ENCODE assay signal across 8 cellular contexts in genomic region chr9:14692536-14692917, GRCh38. TPM values are rescaled to one million over a fixed set of nuclear protein-coding genes. Genes with fewer than 3 reads are reported as not detected.
DNase-seq lines count a peak whose midpoint lies in the region; ATAC-seq, FAIRE-seq and TF ChIP-seq lines count a peak whose summit lies in the region.

No MANE protein-coding gene starts in this region.

- H3K79me2 ChIP-seq in astrocyte (ENCODE audit: insufficient read depth, low read length) = peaks cover 17% of the 10 kb centered on the region

- no peaks in the 10 kb centered on the region for H3K9me3 ChIP-seq in CD8-positive, alpha-beta memory T cell (ENCODE audit: low read length)
- no peaks in the 10 kb centered on the region for H3K9me3 ChIP-seq in astrocyte (ENCODE audit: insufficient read depth, low read depth, low read length)
- no peaks in the 10 kb centered on the region for H3K9me3 ChIP-seq in stomach smooth muscle (ENCODE audit: control insufficient read depth in 2 of 2, low read length in 2 of 2)

- POLR2A ChIA-PET in CD8-positive, alpha-beta memory T cell (lab: Charles Lee) = no interaction called here

- peaks cover 39 to 48% (median 45%) of the 10 kb centered on the region in 3 donors for H3K4me1 Mint-ChIP-seq in CD8-positive, alpha-beta memory T cell
- peaks cover 4% of the 10 kb centered on the region for H3K4me1 Mint-ChIP-seq in astrocyte (ENCODE audit: low read depth, unreplicated experiment)

- TF ChIP-seq CTCF in astrocyte (IDR thresholded peaks at IDR 0.05; ENCODE audit: insufficient read depth, low read depth, low read length) = no peak

- peaks cover 4% of the 10 kb centered on the region for H4K20me1 ChIP-seq in astrocyte (ENCODE audit: insufficient read depth, low read length)

- in situ Hi-C loops in KBM-7 (cut with MboI; ENCODE audit: low pct_unique_long_range_greater_than_20kb, low sequenced_read_pairs) = no loop called here

- H3K4me3 Mint-ChIP-seq in CD8-positive, alpha-beta memory T cell = peak overlapping the region; percentile 83 to 96 (median 91)
- H3K4me3 Mint-ChIP-seq in astrocyte (ENCODE audit: unreplicated experiment) = peak overlapping the region; percentile 97

- peak overlapping the region; percentile 54 for H3K4me3 ChIP-seq in CD8-positive, alpha-beta memory T cell (ENCODE audit: low read length)
- peak overlapping the region; percentile 69 for H3K4me3 ChIP-seq in astrocyte (ENCODE audit: insufficient read depth, low read depth, low read length)
- peak overlapping the region; percentile 81 to 83 for H3K4me3 ChIP-seq in stomach smooth muscle (ENCODE audit: low read length in 2 of 2)

- no peak for DNase-seq in CD8-positive, alpha-beta memory T cell
- peak; percentile 27 for DNase-seq in KBM-7
- DNase-seq in astrocyte (ENCODE audit: low read depth) = no peak
- peak; percentile 20 for DNase-seq in kidney tubule cell (ENCODE audit: low spot score)
- no peak for DNase-seq in activated CD8-positive, alpha-beta memory T cell treated with anti-CD3 and anti-CD28 coated beads, Interleukin-2, amount 50 U/mL, for 48 hours
- DNase-seq in stimulated activated CD4-positive, alpha-beta T cell treated with anti-CD3 and anti-CD28 coated beads, Interleukin-1b, Interleukin-23, amount 100 ng/mL, for 48 hours = no peak

- H3K4me2 ChIP-seq in astrocyte (ENCODE audit: low read length) = peak overlapping the region; percentile 93

- CTCF ChIA-PET in CD8-positive, alpha-beta memory T cell (lab: Charles Lee) = no interaction called here

- no peaks in the 10 kb centered on the region for H3K27me3 Mint-ChIP-seq in CD8-positive, alpha-beta memory T cell
- peaks cover 3% of the 10 kb centered on the region for H3K27me3 Mint-ChIP-seq in astrocyte (ENCODE audit: low read depth, unreplicated experiment)

- peaks cover 10% of the 10 kb centered on the region for H3K4me1 ChIP-seq in CD8-positive, alpha-beta memory T cell (ENCODE audit: insufficient read depth, low read length)
- H3K4me1 ChIP-seq in astrocyte (ENCODE audit: insufficient read depth, low read length) = peaks cover 9% of the 10 kb centered on the region
- no peaks in the 10 kb centered on the region for H3K4me1 ChIP-seq in stomach smooth muscle (ENCODE audit: control insufficient read depth, insufficient read depth, low read length)

- peaks cover 6 to 24% (median 8%) of the 10 kb centered on the region in 3 donors for H3K36me3 Mint-ChIP-seq in CD8-positive, alpha-beta memory T cell
- peaks cover 5% of the 10 kb centered on the region for H3K36me3 Mint-ChIP-seq in astrocyte (ENCODE audit: low read depth, unreplicated experiment)

- no peak overlapping the region for H3K27ac ChIP-seq in CD8-positive, alpha-beta memory T cell (ENCODE audit: low read depth, low read length)
- no peak overlapping the region for H3K27ac ChIP-seq in astrocyte (ENCODE audit: low read depth, low read length)
- no peak overlapping the region for H3K27ac ChIP-seq in stomach smooth muscle (ENCODE audit: low read length)

- peak overlapping the region; percentile 65 for H2AFZ ChIP-seq in astrocyte (ENCODE audit: low read depth, low read length)

- H3K9me3 Mint-ChIP-seq in CD8-positive, alpha-beta memory T cell = no peaks in the 10 kb centered on the region
- H3K9me3 Mint-ChIP-seq in astrocyte (ENCODE audit: unreplicated experiment) = no peaks in the 10 kb centered on the region

- no peak for ATAC-seq in HG03039 (IDR thresholded peaks at IDR 0.05; ENCODE audit: unreplicated experiment)

- H3K9ac ChIP-seq in astrocyte (ENCODE audit: low read length) (peak overlapping the region; percentile 74), stomach smooth muscle (ENCODE audit: low read length in 2 of 2) (peak overlapping the region; percentile 23 to 63)

- FAIRE-seq in astrocyte (lab: Jason Lieb, UNC) = no peak

- peak overlapping the region in 6 of 8 donors; percentile 51 to 93 (median 84) for H3K27ac Mint-ChIP-seq in CD8-positive, alpha-beta memory T cell
- H3K27ac Mint-ChIP-seq in astrocyte (ENCODE audit: unreplicated experiment) = peak overlapping the region; percentile 60

- H3K27me3 ChIP-seq in CD8-positive, alpha-beta memory T cell (ENCODE audit: insufficient read depth, low read length, poor library complexity, severe bottlenecking) = no peaks in the 10 kb centered on the region
- H3K27me3 ChIP-seq in astrocyte (ENCODE audit: insufficient read depth, low read length) = peaks cover 8% of the 10 kb centered on the region
- H3K27me3 ChIP-seq in stomach smooth muscle (ENCODE audit: control insufficient read depth in 1 of 2, insufficient read depth in 2 of 2, low read length in 2 of 2) = no peaks in the 10 kb centered on the region

- H3K36me3 ChIP-seq in CD8-positive, alpha-beta memory T cell (ENCODE audit: insufficient read depth, low read length) = no peaks in the 10 kb centered on the region
- peaks cover 4% of the 10 kb centered on the region for H3K36me3 ChIP-seq in astrocyte (ENCODE audit: insufficient read depth, low read length)
- peaks cover 4% of the 10 kb centered on the region in 2 donors for H3K36me3 ChIP-seq in stomach smooth muscle (ENCODE audit: control insufficient read depth in 2 of 2, insufficient read depth in 2 of 2, low read length in 2 of 2)

RNA-seq across cellular contexts. Expression of gene ZDHHC21, which starts 0.7 kb away (rescaled TPM):
- 1 to 10 TPM; 5.9 to 7.4 TPM for total RNA-seq in CD8-positive, alpha-beta memory T cell
- 1.7 TPM for polyA plus RNA-seq in CD8-positive, alpha-beta memory T cell
- 9.8 and 10.2 TPM in 2 replicates for total RNA-seq in astrocyte

RNA-seq across cellular contexts. Expression of gene CER1, which starts 30.0 kb away (rescaled TPM):
- total RNA-seq in CD8-positive, alpha-beta memory T cell = not detected
- not detected for polyA plus RNA-seq in CD8-positive, alpha-beta memory T cell
- total RNA-seq in astrocyte = 2.2 and 2.8 TPM in 2 replicates

Comparison
In these comparisons a context has a peak if more than half of its experiments do, and no peak if none do; other contexts are left out.
1. DNase-seq: peak in KBM-7 (single experiment) and kidney tubule cell (single experiment); none in CD8-positive, alpha-beta memory T cell (0 of 5), astrocyte (single experiment), activated CD8-positive, alpha-beta memory T cell treated with anti-CD3 and anti-CD28 coated beads, Interleukin-2, amount 50 U/mL, for 48 hours (single experiment) and stimulated activated CD4-positive, alpha-beta T cell treated with anti-CD3 and anti-CD28 coated beads, Interleukin-1b, Interleukin-23, amount 100 ng/mL, for 48 hours (single experiment).
2. Peak in every context shown above with its lines, with median percentiles within 50 percentile points of each other: H3K4me3 ChIP-seq.